1 cellular context compared by ENCODE assay signal in the genomic region with DNA sequence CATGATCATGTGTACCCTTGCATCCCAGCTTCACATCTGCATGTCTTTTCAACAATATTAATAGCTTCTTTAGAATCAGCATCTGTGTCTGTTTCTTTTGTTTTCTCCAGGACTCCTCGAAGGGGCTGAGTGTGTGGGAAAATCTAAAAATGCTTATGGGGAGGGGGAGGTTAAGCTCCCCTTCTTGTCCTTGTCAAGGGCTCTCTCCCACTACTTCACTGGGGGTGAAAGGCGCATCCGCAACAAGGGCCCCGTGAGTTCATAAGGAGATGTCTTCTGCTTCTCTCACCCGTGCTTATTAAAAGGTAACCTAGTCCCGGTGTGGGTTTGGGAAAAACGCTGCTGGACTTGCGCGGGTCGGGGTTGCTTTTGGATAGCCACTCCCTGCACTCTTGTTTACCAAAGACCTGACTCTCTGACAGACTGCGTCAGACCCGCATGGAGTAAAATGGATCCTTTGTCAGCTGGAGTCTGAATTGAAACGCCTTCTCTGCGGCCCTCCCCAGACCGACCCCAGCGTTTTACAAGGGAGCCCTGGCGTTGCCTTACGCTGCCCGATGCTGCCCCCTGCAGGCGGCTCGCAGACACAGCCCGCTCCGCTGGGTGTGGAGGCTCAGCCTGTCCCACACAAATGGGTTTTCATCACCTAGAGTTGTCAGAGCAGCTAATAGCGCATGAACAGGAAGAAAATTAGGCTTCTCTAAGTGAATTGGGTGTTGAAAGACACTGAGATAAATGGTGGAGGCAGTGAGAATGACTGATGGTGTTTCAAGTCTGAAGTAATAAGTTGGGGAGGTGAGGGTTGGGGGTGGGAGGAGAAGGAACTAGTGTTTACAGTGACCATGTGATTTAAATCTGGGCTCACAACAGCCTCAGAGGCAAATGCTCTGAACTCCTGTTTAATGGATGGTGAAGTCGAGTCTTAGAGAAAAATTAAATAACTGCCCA.
TF ChIP-seq lines count a peak whose summit lies in the region.

No MANE protein-coding gene starts in this region.

TF ChIP-seq in K562, 482 proteins besides CTCF, POLR2A, EP300 and RAD21 (continued from another document and continues in another):
- no peak for TF ChIP-seq PREB (CRISPR knock-in tag; IDR thresholded peaks at IDR 0.05)
- TF ChIP-seq E2F6 (IDR thresholded peaks at IDR 0.05; ENCODE audit: borderline replicate concordance in 1 of 2, extremely low read depth in 1 of 2, insufficient read depth in 1 of 2, insufficient read length in 1 of 2, low read depth in 1 of 2, low read length in 1 of 2, poor library complexity in 1 of 2, severe bottlenecking in 1 of 2): no peak
- no peak for TF ChIP-seq ZNF785 (CRISPR knock-in tag; IDR thresholded peaks at IDR 0.05)
- no peak for TF ChIP-seq BMI1 (IDR thresholded peaks at IDR 0.05; ENCODE audit: low read length)
- 0 out of 2 replicates have a peak, but pooled peaks have one; percentile 74 for TF ChIP-seq ZNF24 (IDR thresholded peaks at IDR 0.05)
- peak in 1 of 2 experiments; percentile 58; a peak in 2 of 4 replicates for TF ChIP-seq HDAC1 (IDR thresholded peaks at IDR 0.05)
- no peak for TF ChIP-seq HDAC8 (tag; IDR thresholded peaks at IDR 0.05)
- TF ChIP-seq SUPT5H (IDR thresholded peaks at IDR 0.05): no peak
- TF ChIP-seq JUND (IDR thresholded peaks at IDR 0.05; ENCODE audit: borderline replicate concordance, low read depth, low read length): peak; percentile 54; the same call in 1 of the 2 replicates
- peak; percentile 56; the same call in 1 of the 3 replicates for TF ChIP-seq JUND (tag; IDR thresholded peaks at IDR 0.05; ENCODE audit: borderline replicate concordance, low read depth, low read length)
- TF ChIP-seq, protein P1, sequence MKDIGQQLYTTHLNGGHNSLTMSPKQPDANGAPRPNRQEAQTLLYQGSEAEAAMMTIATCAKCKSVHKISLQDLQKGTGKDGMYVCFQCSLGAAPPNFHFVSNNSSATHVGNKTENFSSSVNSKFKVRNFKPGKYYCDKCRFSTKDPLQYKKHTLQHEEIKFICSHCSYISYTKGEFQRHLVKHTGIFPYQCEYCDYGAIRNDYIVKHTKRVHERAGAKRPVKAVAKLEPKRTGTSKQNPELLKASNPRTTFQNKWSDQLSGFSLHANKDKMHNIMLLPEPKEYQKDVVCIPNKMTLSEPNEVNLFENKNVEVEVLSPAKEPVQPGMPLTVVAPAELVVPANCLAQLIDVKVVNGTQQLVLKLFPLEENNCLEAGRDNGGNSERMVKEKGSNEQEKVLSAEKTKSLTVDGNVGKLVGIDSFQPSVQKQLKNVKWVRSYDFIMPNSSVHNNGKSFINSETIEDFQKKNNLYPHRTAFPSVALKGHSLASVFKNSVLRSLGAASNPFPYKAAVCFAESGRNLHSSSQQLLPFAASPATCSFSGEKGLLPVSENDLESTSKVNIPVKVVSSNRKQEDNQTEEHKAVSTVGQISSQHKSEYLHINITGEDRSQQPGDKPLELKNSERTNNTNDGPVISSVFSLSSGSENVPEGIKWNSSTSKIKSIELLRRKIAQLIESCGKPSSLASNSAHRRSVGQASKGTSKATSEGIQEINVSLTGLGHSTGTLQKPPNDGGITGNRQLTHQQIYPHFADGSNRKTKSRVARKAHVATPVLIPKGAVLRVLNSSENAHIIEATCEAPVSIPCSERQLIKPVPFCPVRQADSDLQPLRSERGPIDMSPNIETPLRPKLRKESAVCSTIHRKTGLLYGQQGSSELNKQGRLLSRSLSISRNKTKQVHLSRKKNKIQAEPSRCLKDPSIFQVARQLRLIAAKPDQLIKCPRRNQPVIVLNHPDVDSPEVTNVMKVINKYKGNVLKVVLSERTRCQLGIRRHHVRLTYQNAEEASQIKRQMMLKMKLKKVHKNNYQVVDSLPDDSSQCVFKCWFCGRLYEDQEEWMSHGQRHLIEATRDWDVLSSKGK (CRISPR knock-in tag; IDR thresholded peaks at IDR 0.05): no peak
- TF ChIP-seq FOXP1 (CRISPR knock-in tag; IDR thresholded peaks at IDR 0.05): no peak
- no peak; a peak in 1 of 4 replicates for TF ChIP-seq RCOR1 (IDR thresholded peaks at IDR 0.05; ENCODE audit: borderline replicate concordance in 1 of 2, low read depth in 2 of 2, low read length in 2 of 2)
- TF ChIP-seq ARHGAP35 (IDR thresholded peaks at IDR 0.05; ENCODE audit: partially characterized antibody): no peak
- no peak for TF ChIP-seq HDAC3 (IDR thresholded peaks at IDR 0.05; ENCODE audit: borderline replicate concordance, partially characterized antibody)
- no peak for TF ChIP-seq CBX2 (IDR thresholded peaks at IDR 0.05; ENCODE audit: insufficient read depth, low read length, poor library complexity, severe bottlenecking)
- no peak for TF ChIP-seq ZNF277 (CRISPR knock-in tag; IDR thresholded peaks at IDR 0.05; ENCODE audit: borderline replicate concordance)
- TF ChIP-seq SRF (CRISPR knock-in tag; IDR thresholded peaks at IDR 0.05): no peak
- TF ChIP-seq MYNN (IDR thresholded peaks at IDR 0.05): peak; percentile 60; the same call in 1 of the 2 replicates
- TF ChIP-seq MYNN (CRISPR knock-in tag; IDR thresholded peaks at IDR 0.05): no peak
- no peak for TF ChIP-seq SREBF1 (IDR thresholded peaks at IDR 0.05; ENCODE audit: borderline replicate concordance, low read depth, low read length)
- no peak for TF ChIP-seq NCOA2 (IDR thresholded peaks at IDR 0.05; ENCODE audit: partially characterized antibody in 2 of 2)
- TF ChIP-seq MTF1 (CRISPR knock-in tag; IDR thresholded peaks at IDR 0.05; ENCODE audit: borderline replicate concordance): no peak
- TF ChIP-seq ZNF143 (CRISPR knock-in tag; IDR thresholded peaks at IDR 0.05): no peak
- TF ChIP-seq ZNF445 (CRISPR knock-in tag; IDR thresholded peaks at IDR 0.05; ENCODE audit: low read depth): no peak
- peak; percentile 92 for TF ChIP-seq BRD9 (IDR thresholded peaks at IDR 0.05; ENCODE audit: low read depth, partially characterized antibody)
- no peak for TF ChIP-seq ZNF507 (tag; conservative IDR thresholded peaks at IDR 0.05)
- TF ChIP-seq ZNF668 (CRISPR knock-in tag; IDR thresholded peaks at IDR 0.05): no peak
- TF ChIP-seq CBX8 (IDR thresholded peaks at IDR 0.05; ENCODE audit: borderline replicate concordance, extremely low read depth, low read depth, low read length, poor library complexity, severe bottlenecking): no peak
- TF ChIP-seq HNRNPLL (IDR thresholded peaks at IDR 0.05; ENCODE audit: low read depth, low read length, poor library complexity, severe bottlenecking): no peak
- peak; percentile 58 for TF ChIP-seq TCF3 (CRISPR knock-in tag; IDR thresholded peaks at IDR 0.05)
- TF ChIP-seq SMAD1 (IDR thresholded peaks at IDR 0.05; ENCODE audit: low read depth, low read length, partially characterized antibody): peak; percentile 66
- no peak for TF ChIP-seq RBM25 (IDR thresholded peaks at IDR 0.05; ENCODE audit: low read depth, low read length, severe bottlenecking)
- TF ChIP-seq UBTF (IDR thresholded peaks at IDR 0.05; ENCODE audit: borderline replicate concordance in 1 of 2, low read depth in 2 of 2, low read length in 2 of 2): no peak
- TF ChIP-seq E2F4 (CRISPR knock-in tag; IDR thresholded peaks at IDR 0.05; ENCODE audit: low read depth): no peak
- TF ChIP-seq, protein P2, sequence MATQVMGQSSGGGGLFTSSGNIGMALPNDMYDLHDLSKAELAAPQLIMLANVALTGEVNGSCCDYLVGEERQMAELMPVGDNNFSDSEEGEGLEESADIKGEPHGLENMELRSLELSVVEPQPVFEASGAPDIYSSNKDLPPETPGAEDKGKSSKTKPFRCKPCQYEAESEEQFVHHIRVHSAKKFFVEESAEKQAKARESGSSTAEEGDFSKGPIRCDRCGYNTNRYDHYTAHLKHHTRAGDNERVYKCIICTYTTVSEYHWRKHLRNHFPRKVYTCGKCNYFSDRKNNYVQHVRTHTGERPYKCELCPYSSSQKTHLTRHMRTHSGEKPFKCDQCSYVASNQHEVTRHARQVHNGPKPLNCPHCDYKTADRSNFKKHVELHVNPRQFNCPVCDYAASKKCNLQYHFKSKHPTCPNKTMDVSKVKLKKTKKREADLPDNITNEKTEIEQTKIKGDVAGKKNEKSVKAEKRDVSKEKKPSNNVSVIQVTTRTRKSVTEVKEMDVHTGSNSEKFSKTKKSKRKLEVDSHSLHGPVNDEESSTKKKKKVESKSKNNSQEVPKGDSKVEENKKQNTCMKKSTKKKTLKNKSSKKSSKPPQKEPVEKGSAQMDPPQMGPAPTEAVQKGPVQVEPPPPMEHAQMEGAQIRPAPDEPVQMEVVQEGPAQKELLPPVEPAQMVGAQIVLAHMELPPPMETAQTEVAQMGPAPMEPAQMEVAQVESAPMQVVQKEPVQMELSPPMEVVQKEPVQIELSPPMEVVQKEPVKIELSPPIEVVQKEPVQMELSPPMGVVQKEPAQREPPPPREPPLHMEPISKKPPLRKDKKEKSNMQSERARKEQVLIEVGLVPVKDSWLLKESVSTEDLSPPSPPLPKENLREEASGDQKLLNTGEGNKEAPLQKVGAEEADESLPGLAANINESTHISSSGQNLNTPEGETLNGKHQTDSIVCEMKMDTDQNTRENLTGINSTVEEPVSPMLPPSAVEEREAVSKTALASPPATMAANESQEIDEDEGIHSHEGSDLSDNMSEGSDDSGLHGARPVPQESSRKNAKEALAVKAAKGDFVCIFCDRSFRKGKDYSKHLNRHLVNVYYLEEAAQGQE (CRISPR knock-in tag; IDR thresholded peaks at IDR 0.05; ENCODE audit: low read depth): no peak
- TF ChIP-seq ZFPM2 (CRISPR knock-in tag; IDR thresholded peaks at IDR 0.05): no peak
- no peak for TF ChIP-seq ZSCAN29 (IDR thresholded peaks at IDR 0.05)
- no peak for TF ChIP-seq U2AF2 (optimal IDR thresholded peaks at IDR 0.05; ENCODE audit: low read depth, low read length)
- no peak for TF ChIP-seq ZNF165 (CRISPR knock-in tag; IDR thresholded peaks at IDR 0.05; ENCODE audit: borderline replicate concordance)
